In genomic region chr1:42334240-42335049, GRCh38 we compare ENCODE assay signal across 8 cellular contexts. TPM values are rescaled to one million over a fixed set of nuclear protein-coding genes. Genes with fewer than 3 reads are reported as not detected.
DNase-seq lines count a peak whose midpoint lies in the region; ATAC-seq and TF ChIP-seq lines count a peak whose summit lies in the region.

No MANE protein-coding gene starts in this region.

- peak overlapping the region; percentile 100 for H3K18ac ChIP-seq in mesendoderm (ENCODE audit: low read length)

- peaks cover 2% of the 10 kb centered on the region for H3K79me1 ChIP-seq in mesendoderm (ENCODE audit: low read length)

- no peak overlapping the region for H3K23ac ChIP-seq in mesendoderm (ENCODE audit: low read length)

- peaks cover 44% of the 10 kb centered on the region for H3K4me1 Mint-ChIP-seq in endothelial cell (ENCODE audit: unreplicated experiment)
- peaks cover 65% of the 10 kb centered on the region for H3K4me1 Mint-ChIP-seq in stimulated activated memory B cell treated with anti-CD40 and anti-IgM and Interleukin-4, amounts not matched to agents 10 μg/mL and 1 μg/mL and 100 μg/mL, for 72 hours

- H3K9me3 ChIP-seq in MM.1S (replicated peaks; ENCODE audit: insufficient read depth, low read length) = no peaks in the 10 kb centered on the region

- H3K9me3 Mint-ChIP-seq in endothelial cell (ENCODE audit: unreplicated experiment) = no peaks in the 10 kb centered on the region
- no peaks in the 10 kb centered on the region for H3K9me3 Mint-ChIP-seq in stimulated activated memory B cell treated with anti-CD40 and anti-IgM and Interleukin-4, amounts not matched to agents 10 μg/mL and 1 μg/mL and 100 μg/mL, for 72 hours

- no peak overlapping the region for H2AK5ac ChIP-seq in mesendoderm (ENCODE audit: low read length)

- H3K36me3 ChIP-seq in MM.1S (replicated peaks; ENCODE audit: insufficient read depth, low read length) (no peaks in the 10 kb centered on the region), mesendoderm (ENCODE audit: control insufficient read depth, insufficient read depth, low read length) (no peaks in the 10 kb centered on the region)

- peak overlapping the region; percentile 68 for H2BK5ac ChIP-seq in mesendoderm (ENCODE audit: low read length)

- H3K56ac ChIP-seq in mesendoderm (ENCODE audit: low read length) = peak overlapping the region; percentile 85

- peak overlapping the region; percentile 75 for H3K9ac ChIP-seq in MM.1S (ENCODE audit: low read length)
- H3K9ac ChIP-seq in mesendoderm (ENCODE audit: low read length) = peak overlapping the region; percentile 81

- H3K9me2 ChIP-seq in MM.1S (replicated peaks; ENCODE audit: insufficient read depth, low read length) = no peaks in the 10 kb centered on the region

- ATAC-seq in stimulated activated memory B cell treated with anti-CD40 and anti-IgM and Interleukin-4, amounts not matched to agents 10 μg/mL and 1 μg/mL and 100 μg/mL, for 72 hours = peak; percentile 82

- H3K4me2 ChIP-seq in MM.1S (ENCODE audit: low read depth, low read length) = peak overlapping the region; percentile 77
- H3K4me2 ChIP-seq in mesendoderm (ENCODE audit: low read length) = peak overlapping the region; percentile 45

- H3K4me1 ChIP-seq in MM.1S (ENCODE audit: low read length) (peaks cover 8% of the 10 kb centered on the region; the same call in 1 of the 2 replicates), mesendoderm (ENCODE audit: control insufficient read depth, low read depth, low read length) (peaks cover 6% of the 10 kb centered on the region)

- H3K4me3 Mint-ChIP-seq in endothelial cell (ENCODE audit: unreplicated experiment) = peak overlapping the region; percentile 99
- H3K4me3 Mint-ChIP-seq in stimulated activated memory B cell treated with anti-CD40 and anti-IgM and Interleukin-4, amounts not matched to agents 10 μg/mL and 1 μg/mL and 100 μg/mL, for 72 hours = peak overlapping the region; percentile 95

- H3K4me3 ChIP-seq in HFF-Myc (replicated peaks; ENCODE audit: low read depth, low read length) (peak overlapping the region; percentile 91), MM.1S (ENCODE audit: low read length) (peak overlapping the region; percentile 95), mesendoderm (ENCODE audit: low read length) (peak overlapping the region; percentile 65)

- WGBS in mesendoderm (ENCODE audit: extremely low coverage, insufficient coverage, low lambda C conversion rate) = no CpG with 5 or more reads among the region's 58 CpGs

- peak overlapping the region; percentile 99 for H3K27ac Mint-ChIP-seq in endothelial cell (ENCODE audit: unreplicated experiment)
- peak overlapping the region; percentile 87 for H3K27ac Mint-ChIP-seq in stimulated activated memory B cell treated with anti-CD40 and anti-IgM and Interleukin-4, amounts not matched to agents 10 μg/mL and 1 μg/mL and 100 μg/mL, for 72 hours

- DNase-seq in activated naive CD4-positive, alpha-beta T cell treated with Interleukin-2 at 50 U/mL for 16 hours = peak; percentile 40
- DNase-seq in activated naive CD4-positive, alpha-beta T cell treated with anti-CD3 and anti-CD28 coated beads, Interleukin-2, amount 50 U/mL, for 16 hours = no peak
- DNase-seq in HFF-Myc (ENCODE audit: extremely low read depth, low read depth) (no peak), MM.1S (peak; percentile 27), endothelial cell (ENCODE audit: low spot score) (peak; percentile 66), mesendoderm (peak; percentile 85)

- no peaks in the 10 kb centered on the region for H3K36me3 Mint-ChIP-seq in endothelial cell (ENCODE audit: low read depth, unreplicated experiment)
- H3K36me3 Mint-ChIP-seq in stimulated activated memory B cell treated with anti-CD40 and anti-IgM and Interleukin-4, amounts not matched to agents 10 μg/mL and 1 μg/mL and 100 μg/mL, for 72 hours = no peaks in the 10 kb centered on the region

- peak overlapping the region; percentile 84 for H3K4ac ChIP-seq in mesendoderm (ENCODE audit: low read depth, low read length)

- H2AFZ ChIP-seq in MM.1S (ENCODE audit: low read length) = peak overlapping the region; percentile 69

- no peak overlapping the region for H2BK120ac ChIP-seq in mesendoderm (ENCODE audit: low read depth, low read length)

- H3K27me3 Mint-ChIP-seq in endothelial cell (ENCODE audit: unreplicated experiment) = peaks cover 7% of the 10 kb centered on the region
- H3K27me3 Mint-ChIP-seq in stimulated activated memory B cell treated with anti-CD40 and anti-IgM and Interleukin-4, amounts not matched to agents 10 μg/mL and 1 μg/mL and 100 μg/mL, for 72 hours = no peaks in the 10 kb centered on the region

- H3K79me2 ChIP-seq in MM.1S (ENCODE audit: low read length) = peaks cover 55% of the 10 kb centered on the region
- peaks cover 47% of the 10 kb centered on the region for H3K79me2 ChIP-seq in mesendoderm (ENCODE audit: control insufficient read depth, insufficient read depth, low read length)

- H3K27ac ChIP-seq in MM.1S (ENCODE audit: low read length) (peak overlapping the region; percentile 23; the same call in 1 of the 2 replicates), VCaP (peak overlapping the region; percentile 93), mesendoderm (ENCODE audit: low read depth, low read length) (peak overlapping the region; percentile 97)

- H4K8ac ChIP-seq in mesendoderm (ENCODE audit: low read depth, low read length) = no peak overlapping the region

- no peak overlapping the region for H4K5ac ChIP-seq in mesendoderm (ENCODE audit: low read length)

- H2BK15ac ChIP-seq in mesendoderm (replicated peaks; ENCODE audit: low read depth) = no peak overlapping the region

- TF ChIP-seq CTCF in HFF-Myc (IDR thresholded peaks at IDR 0.05; ENCODE audit: low read depth, low read length, missing control alignments) (no peak), MM.1S (IDR thresholded peaks at IDR 0.05; ENCODE audit: low read length) (no peak), VCaP (conservative IDR thresholded peaks at IDR 0.05) (peak; percentile 27), endothelial cell (IDR thresholded peaks at IDR 0.05; ENCODE audit: unreplicated experiment) (no peak)

- H4K20me1 ChIP-seq in MM.1S (ENCODE audit: insufficient read depth, low read length) = peaks cover 13% of the 10 kb centered on the region

- H3F3A ChIP-seq in MM.1S (ENCODE audit: insufficient read depth, low read length) = peaks cover 5% of the 10 kb centered on the region; the same call in 1 of the 2 replicates

- H3K27me3 ChIP-seq in MM.1S (replicated peaks; ENCODE audit: insufficient read depth, low read length) = no peaks in the 10 kb centered on the region
- no peaks in the 10 kb centered on the region for H3K27me3 ChIP-seq in mesendoderm (ENCODE audit: insufficient read depth, low read length, poor library complexity)

RNA-seq across cellular contexts. Expression of gene FOXJ3, which starts 0.6 kb away (rescaled TPM):
- total RNA-seq in endothelial cell (ENCODE audit: unreplicated experiment) = 65.9 TPM
- polyA plus RNA-seq in mesendoderm (2013, experiment 1 of 2) = 32.4 TPM
- 33.7 TPM for polyA plus RNA-seq in mesendoderm (2013, experiment 2 of 2)

RNA-seq across cellular contexts. Expression of gene RIMKLA, which starts 46.1 kb away (rescaled TPM):
- total RNA-seq in endothelial cell (ENCODE audit: unreplicated experiment) = 0.10 TPM
- polyA plus RNA-seq in mesendoderm (2013, experiment 1 of 2) = 0.56 TPM
- polyA plus RNA-seq in mesendoderm (2013, experiment 2 of 2) = 0.66 TPM

Comparison
In these comparisons a context has a peak if more than half of its experiments do, and no peak if none do; other contexts are left out.
1. DNase-seq: peak in activated naive CD4-positive, alpha-beta T cell treated with Interleukin-2 at 50 U/mL for 16 hours (single experiment), MM.1S (single experiment), endothelial cell (single experiment) and mesendoderm (single experiment); none in activated naive CD4-positive, alpha-beta T cell treated with anti-CD3 and anti-CD28 coated beads, Interleukin-2, amount 50 U/mL, for 16 hours (single experiment) and HFF-Myc (single experiment).
2. H3K27ac ChIP-seq: peak in every context shown above with its lines; median percentile 97 in mesendoderm; 93 in VCaP; 23 in MM.1S.
3. Peak in every context shown above with its lines, with median percentiles within 50 percentile points of each other: H3K4me3 ChIP-seq.